ENCODE assay signal across 8 cellular contexts in the genomic region with DNA sequence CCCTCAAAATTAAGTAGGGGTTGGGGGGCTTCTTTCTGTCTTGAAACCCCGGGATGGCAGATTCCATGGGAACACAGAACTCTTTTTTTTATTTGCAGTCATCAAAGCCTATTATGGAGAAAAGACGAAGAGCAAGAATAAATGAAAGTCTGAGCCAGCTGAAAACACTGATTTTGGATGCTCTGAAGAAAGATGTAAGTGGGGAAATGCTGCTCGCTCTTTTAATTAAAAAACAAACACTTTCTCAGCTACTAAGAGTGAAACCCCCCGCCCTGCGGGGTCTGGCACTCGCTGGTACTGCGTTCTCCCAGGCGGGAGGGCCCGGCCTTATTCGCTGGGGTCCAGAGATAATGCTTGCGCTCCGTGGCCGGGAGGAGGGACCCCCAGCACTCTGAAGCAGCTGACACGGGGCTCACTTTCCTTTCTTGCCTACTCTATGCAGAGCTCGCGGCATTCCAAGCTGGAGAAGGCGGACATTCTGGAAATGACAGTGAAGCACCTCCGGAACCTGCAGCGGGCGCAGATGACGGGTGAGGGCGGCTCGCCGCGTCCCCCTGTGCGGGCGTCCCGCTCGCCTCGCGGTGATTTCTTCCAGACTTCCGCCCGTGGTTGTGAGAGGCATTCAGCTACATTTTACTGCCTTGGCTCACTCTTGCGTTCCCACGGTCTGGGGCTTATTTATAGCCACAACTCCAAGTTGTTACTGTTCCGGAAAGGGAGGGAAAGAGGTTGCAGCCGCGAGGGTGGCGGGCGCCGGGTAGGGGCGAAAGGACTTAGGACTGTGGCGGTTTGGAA. TPM values are rescaled to one million over a fixed set of nuclear protein-coding genes. Genes with fewer than 3 reads are reported as not detected.
DNase-seq lines count a peak whose midpoint lies in the region; ATAC-seq and TF ChIP-seq lines count a peak whose summit lies in the region.

No MANE protein-coding gene starts in this region.

- peaks cover 67% of the 10 kb centered on the region for H3K27me3 Mint-ChIP-seq in activated CD8-positive, alpha-beta T cell treated with anti-CD3 and anti-CD28 coated beads, Interleukin-2, amount 10 ng/mL, durations not matched to agents 7 days and 5 days (ENCODE audit: low read depth)
- H3K27me3 Mint-ChIP-seq in naive thymus-derived CD8-positive, alpha-beta T cell: peaks cover 18 to 58% (median 47%) of the 10 kb centered on the region in 5 donors

- no peak for TF ChIP-seq POLR2A in esophagus muscularis mucosa (IDR thresholded peaks at IDR 0.05; ENCODE audit: low read depth)

- WGBS in esophagus muscularis mucosa: under 1% methylated on average over 22 of the region's 43 CpGs
- WGBS in urinary bladder: under 1% methylated on average over 43 of the region's 43 CpGs

- H3K9me3 ChIP-seq in esophagus muscularis mucosa: no peaks in the 10 kb centered on the region

- no peak for TF ChIP-seq CTCF in esophagus muscularis mucosa (IDR thresholded peaks at IDR 0.05)

- no peaks in the 10 kb centered on the region for H3K36me3 Mint-ChIP-seq in activated CD8-positive, alpha-beta T cell treated with anti-CD3 and anti-CD28 coated beads, Interleukin-2, amount 10 ng/mL, durations not matched to agents 7 days and 5 days (ENCODE audit: low read depth)
- H3K36me3 Mint-ChIP-seq in naive thymus-derived CD8-positive, alpha-beta T cell: peaks cover 0 to 2% (median 0%) of the 10 kb centered on the region in 3 donors

- H3K4me1 Mint-ChIP-seq in activated CD8-positive, alpha-beta T cell treated with anti-CD3 and anti-CD28 coated beads, Interleukin-2, amount 10 ng/mL, durations not matched to agents 7 days and 5 days (ENCODE audit: low read depth): peaks cover 55% of the 10 kb centered on the region
- H3K4me1 Mint-ChIP-seq in naive thymus-derived CD8-positive, alpha-beta T cell: peaks cover 24 to 69% (median 42%) of the 10 kb centered on the region in 4 donors

- DNase-seq in DMS79 treated with DMSO at 0.1 percent for 48 hours (lab: John Stamatoyannopoulos, UW): peak; percentile 62
- peak; percentile 67 to 68 for DNase-seq in Kasumi-1 (lab: John Stamatoyannopoulos, UW)
- peak; percentile 40 for DNase-seq in activated CD8-positive, alpha-beta T cell treated with anti-CD3 and anti-CD28 coated beads, Interleukin-2, amount 10 ng/mL, durations not matched to agents 7 days and 5 days
- DNase-seq in esophagus muscularis mucosa (ENCODE audit: extremely low spot score): no peak
- peak in 8 of 10 donors; percentile 10 to 43 (median 28) for DNase-seq in naive thymus-derived CD8-positive, alpha-beta T cell

- no peak for TF ChIP-seq EP300 in esophagus muscularis mucosa (IDR thresholded peaks at IDR 0.05)

- CTCF ChIA-PET in activated CD8-positive, alpha-beta T cell treated with anti-CD3 and anti-CD28 coated beads, Interleukin-2, amount 10 ng/mL, durations not matched to agents 7 days and 5 days (lab: Charles Lee): interaction anchor here (1.0 to 1.8 kb wide), 2 partner anchors 20 to 179 kb away, joined by 3 to 7 read pairs; no protein-coding TSS in a partner anchor

- H3K4me3 Mint-ChIP-seq in activated CD8-positive, alpha-beta T cell treated with anti-CD3 and anti-CD28 coated beads, Interleukin-2, amount 10 ng/mL, durations not matched to agents 7 days and 5 days: peak overlapping the region; percentile 64
- H3K4me3 Mint-ChIP-seq in naive thymus-derived CD8-positive, alpha-beta T cell: peak overlapping the region; percentile 75 to 95 (median 87)

- no peak for ATAC-seq in activated CD8-positive, alpha-beta T cell treated with anti-CD3 and anti-CD28 coated beads, Interleukin-2, amount 10 ng/mL, durations not matched to agents 7 days and 5 days
- peak in 1 of 2 donors; percentile 7 for ATAC-seq in naive thymus-derived CD8-positive, alpha-beta T cell
- ATAC-seq in GM21529 (IDR thresholded peaks at IDR 0.05; ENCODE audit: unreplicated experiment) (no peak), HG03469 (IDR thresholded peaks at IDR 0.05; ENCODE audit: unreplicated experiment) (no peak)

- H3K27ac ChIP-seq in esophagus muscularis mucosa (replicated peaks in 1 of 4) (peak overlapping the region; percentile 93 to 98 (median 96)), urinary bladder (ENCODE audit: low read depth) (peak overlapping the region; percentile 76)

- H3K4me3 ChIP-seq in esophagus muscularis mucosa (peak overlapping the region; percentile 74 to 80 (median 76)), urinary bladder (ENCODE audit: low read depth, low read length) (peak overlapping the region; percentile 54)

- intact Hi-C loops in esophagus muscularis mucosa (cut with DNase I): loop anchor here (10.0 kb wide), 1 partner anchor 272 kb away; no protein-coding TSS in a partner anchor

- peaks cover 37 to 84% (median 71%) of the 10 kb centered on the region in 4 donors for H3K4me1 ChIP-seq in esophagus muscularis mucosa
- H3K4me1 ChIP-seq in urinary bladder (ENCODE audit: insufficient read depth): peaks cover 2% of the 10 kb centered on the region

- H3K27ac Mint-ChIP-seq in activated CD8-positive, alpha-beta T cell treated with anti-CD3 and anti-CD28 coated beads, Interleukin-2, amount 10 ng/mL, durations not matched to agents 7 days and 5 days: no peak overlapping the region
- peak overlapping the region; percentile 11 to 86 (median 50) for H3K27ac Mint-ChIP-seq in naive thymus-derived CD8-positive, alpha-beta T cell

- H3K9me3 Mint-ChIP-seq in activated CD8-positive, alpha-beta T cell treated with anti-CD3 and anti-CD28 coated beads, Interleukin-2, amount 10 ng/mL, durations not matched to agents 7 days and 5 days (ENCODE audit: insufficient read depth): no peaks in the 10 kb centered on the region
- H3K9me3 Mint-ChIP-seq in naive thymus-derived CD8-positive, alpha-beta T cell: no peaks in the 10 kb centered on the region

- peaks cover 0 to 14% (median 0%) of the 10 kb centered on the region in 4 donors for H3K36me3 ChIP-seq in esophagus muscularis mucosa
- no peaks in the 10 kb centered on the region for H3K36me3 ChIP-seq in urinary bladder (ENCODE audit: insufficient read depth)

- POLR2A ChIA-PET in activated CD8-positive, alpha-beta T cell treated with anti-CD3 and anti-CD28 coated beads, Interleukin-2, amount 10 ng/mL, durations not matched to agents 7 days and 5 days (lab: Charles Lee): interaction anchor here (1.3 kb wide), 1 partner anchor 171 kb away, joined by 3 read pairs; no protein-coding TSS in a partner anchor
- POLR2A ChIA-PET in naive thymus-derived CD8-positive, alpha-beta T cell (lab: Charles Lee): interaction anchor here (0.8 kb wide), 1 partner anchor 82 kb away, joined by 4 read pairs; no protein-coding TSS in a partner anchor

- no peaks in the 10 kb centered on the region for H3K27me3 ChIP-seq in esophagus muscularis mucosa

RNA-seq across cellular contexts. Expression of a gene that starts 0.8 kb away (rescaled TPM):
- total RNA-seq in activated CD8-positive, alpha-beta T cell treated with anti-CD3 and anti-CD28 coated beads, Interleukin-2, amount 10 ng/mL, durations not matched to agents 7 days and 5 days: not detected
- total RNA-seq in esophagus muscularis mucosa: 10 to 100 TPM; 12.0 to 32.3 (median 26.9) TPM
- total RNA-seq in naive thymus-derived CD8-positive, alpha-beta T cell: not detected
- polyA plus RNA-seq in naive thymus-derived CD8-positive, alpha-beta T cell: not detected
- total RNA-seq in urinary bladder: 71.2 TPM
- polyA plus RNA-seq in urinary bladder: 22.6 TPM

Comparison
In these comparisons a context has a peak if more than half of its experiments do, and no peak if none do; other contexts are left out.
1. RNA of a gene that starts 0.8 kb away (total RNA-seq): 71.2 TPM in urinary bladder (single experiment) and 12.0 to 32.3 TPM in esophagus muscularis mucosa; not detected in naive thymus-derived CD8-positive, alpha-beta T cell and not detected in activated CD8-positive, alpha-beta T cell treated with anti-CD3 and anti-CD28 coated beads, Interleukin-2, amount 10 ng/mL, durations not matched to agents 7 days and 5 days; every median in the first group is over 10 times any median in the second.